In genomic region chr7:45594780-45595535, GRCh38 we compare ENCODE assay signal across 13 cellular contexts. TPM values are rescaled to one million over a fixed set of nuclear protein-coding genes. Genes with fewer than 3 reads are reported as not detected.
DNase-seq lines count a peak whose midpoint lies in the region; ATAC-seq and TF ChIP-seq lines count a peak whose summit lies in the region.
"Had no signal": no experiment of that assay in that cellular context is flagged by ENCODE, and none has a peak within 500 bp of the region (broad histone marks: within the 10 kb centered on the region; RNA-seq: fewer than 3 reads in every experiment).

No MANE protein-coding gene starts in this region.

- H3K9me3 ChIP-seq in RWPE2 (ENCODE audit: severe bottlenecking) = no peaks in the 10 kb centered on the region
- H3K9me3 ChIP-seq: BE2C, SJSA1 had no signal

- ATAC-seq in GM23338 (no peak), RWPE2 (ENCODE audit: low read depth) (no peak), sciatic nerve (no peak), HG03025 (IDR thresholded peaks at IDR 0.05; ENCODE audit: low FRiP score, unreplicated experiment) (no peak)

- TF ChIP-seq CTCF in GM23338 (conservative IDR thresholded peaks at IDR 0.05; ENCODE audit: low read depth in 2 of 2) (no peak), RWPE2 (IDR thresholded peaks at IDR 0.05; ENCODE audit: poor library complexity, severe bottlenecking) (no peak), endothelial cell (IDR thresholded peaks at IDR 0.05; ENCODE audit: unreplicated experiment) (no peak)

- H3K9me3 Mint-ChIP-seq in GM23338 = no peaks in the 10 kb centered on the region
- H3K9me3 Mint-ChIP-seq in endothelial cell (ENCODE audit: unreplicated experiment) = no peaks in the 10 kb centered on the region
- H3K9me3 Mint-ChIP-seq: CD4-positive, alpha-beta T cell had no signal

- H2AFZ ChIP-seq in GM23338 = no peak overlapping the region

- no peaks in the 10 kb centered on the region for H3K9me2 ChIP-seq in GM23338 (ENCODE audit: insufficient read depth)

- no peaks in the 10 kb centered on the region for H3K36me3 ChIP-seq in GM23338 (ENCODE audit: insufficient read depth)
- no peaks in the 10 kb centered on the region for H3K36me3 ChIP-seq in RWPE2 (ENCODE audit: low read depth)
- H3K36me3 ChIP-seq: BE2C, SJSA1 had no signal

- H3K27me3 ChIP-seq in GM23338 (ENCODE audit: insufficient read depth) = no peaks in the 10 kb centered on the region
- H3K27me3 ChIP-seq in RWPE2 (ENCODE audit: insufficient read depth, poor library complexity, severe bottlenecking) = peaks cover 5% of the 10 kb centered on the region
- H3K27me3 ChIP-seq: BE2C, SJSA1 had no signal

- H3K27ac Mint-ChIP-seq in GM23338 (peak overlapping the region; percentile 46), endothelial cell (ENCODE audit: unreplicated experiment) (peak overlapping the region; percentile 70)
- H3K27ac Mint-ChIP-seq: CD4-positive, alpha-beta T cell had no signal

- H3K4me1 ChIP-seq in GM23338 (ENCODE audit: insufficient read depth) = no peaks in the 10 kb centered on the region
- H3K4me1 ChIP-seq in RWPE2 (ENCODE audit: insufficient read depth, poor library complexity, severe bottlenecking) = no peaks in the 10 kb centered on the region
- H3K4me1 ChIP-seq: BE2C, SJSA1 had no signal

- H3K4me3 Mint-ChIP-seq in GM23338 (no peak overlapping the region), endothelial cell (ENCODE audit: unreplicated experiment) (peak overlapping the region; percentile 4)
- H3K4me3 Mint-ChIP-seq: CD4-positive, alpha-beta T cell had no signal

- H3K27ac ChIP-seq in GM23338 (ENCODE audit: low read depth) (no peak overlapping the region), RWPE2 (ENCODE audit: poor library complexity, severe bottlenecking) (no peak overlapping the region)
- H3K27ac ChIP-seq: SJSA1 had no signal

- H3K79me2 ChIP-seq in GM23338 (replicated peaks; ENCODE audit: insufficient read depth) = peaks cover 4% of the 10 kb centered on the region; the same call in 1 of the 2 replicates

- DNase-seq in GM23338 (ENCODE audit: low spot score) (no peak), RWPE2 (ENCODE audit: low spot score) (peak; percentile 11), endothelial cell (ENCODE audit: low spot score) (no peak), sciatic nerve (ENCODE audit: low spot score) (peak; percentile 22), T-helper 9 cell (no peak), AG20443 (ENCODE audit: low spot score) (no peak)
- DNase-seq: BE2C; CD4-positive, alpha-beta T cell; NCI-H1105 treated with DMSO at 0.1 percent for 48 hours; NCI-H1694 treated with DMSO at 0.1 percent for 48 hours; OCI-M1 had no signal

- H3K4me2 ChIP-seq in GM23338 = no peak overlapping the region

- peaks cover 40% of the 10 kb centered on the region for H3K4me1 Mint-ChIP-seq in GM23338
- peaks cover 63% of the 10 kb centered on the region for H3K4me1 Mint-ChIP-seq in endothelial cell (ENCODE audit: unreplicated experiment)

- H3K27me3 Mint-ChIP-seq in GM23338 (ENCODE audit: insufficient read depth, low read depth, poor library complexity) (peaks cover 2% of the 10 kb centered on the region), endothelial cell (ENCODE audit: unreplicated experiment) (peaks cover 4% of the 10 kb centered on the region)
- H3K27me3 Mint-ChIP-seq: CD4-positive, alpha-beta T cell had no signal

- no peaks in the 10 kb centered on the region; the same call in 1 of the 3 replicates for H3K36me3 Mint-ChIP-seq in GM23338 (ENCODE audit: low read depth)
- H3K36me3 Mint-ChIP-seq in endothelial cell (ENCODE audit: low read depth, unreplicated experiment) = peaks cover 12% of the 10 kb centered on the region

- H3F3A ChIP-seq in GM23338 (replicated peaks; ENCODE audit: low read depth) = no peaks in the 10 kb centered on the region

- no peaks in the 10 kb centered on the region for H4K20me1 ChIP-seq in GM23338 (replicated peaks; ENCODE audit: insufficient read depth)

- H3K4me3 ChIP-seq in GM23338 = no peak overlapping the region
- H3K4me3 ChIP-seq in RWPE2 (ENCODE audit: severe bottlenecking) = no peak overlapping the region
- H3K4me3 ChIP-seq: SJSA1 had no signal

- intact Hi-C loops in sciatic nerve (cut with DNase I) = no loop called here

TF ChIP-seq in GM23338, 12 proteins besides CTCF, POLR2A, EP300 and RAD21:
- TF ChIP-seq ETS1 (IDR thresholded peaks at IDR 0.05) (no peak), JUNB (IDR thresholded peaks at IDR 0.05; ENCODE audit: unreplicated experiment) (no peak), CREB1 (CRISPR knock-in tag; IDR thresholded peaks at IDR 0.05; ENCODE audit: low read depth) (no peak), STAT1 (IDR thresholded peaks at IDR 0.05; ENCODE audit: unreplicated experiment) (no peak)

RNA-seq across cellular contexts. Expression of gene ADCY1, which starts 20.8 kb away (rescaled TPM):
- total RNA-seq in GM23338 (2014; rRNA removed; shearing (Covaris generic)) = 14.6 and 18.7 TPM in 2 replicates
- polyA plus RNA-seq in GM23338 (2016; fragmentation: Nextera tagmentation; extraction: Ambion mirVana) = 2.3 and 2.4 TPM in 2 replicates
- total RNA-seq in endothelial cell (ENCODE audit: unreplicated experiment) = 50.7 TPM
- total RNA-seq in sciatic nerve = 5.5 TPM

Comparison
In these comparisons a context has a peak if more than half of its experiments do, and no peak if none do; other contexts are left out.
1. DNase-seq: peak in RWPE2 (single experiment) and sciatic nerve (single experiment); none in GM23338 (single experiment), endothelial cell (single experiment), T-helper 9 cell (single experiment) and AG20443 (single experiment).